10 cellular contexts compared by ENCODE assay signal in the genomic region with DNA sequence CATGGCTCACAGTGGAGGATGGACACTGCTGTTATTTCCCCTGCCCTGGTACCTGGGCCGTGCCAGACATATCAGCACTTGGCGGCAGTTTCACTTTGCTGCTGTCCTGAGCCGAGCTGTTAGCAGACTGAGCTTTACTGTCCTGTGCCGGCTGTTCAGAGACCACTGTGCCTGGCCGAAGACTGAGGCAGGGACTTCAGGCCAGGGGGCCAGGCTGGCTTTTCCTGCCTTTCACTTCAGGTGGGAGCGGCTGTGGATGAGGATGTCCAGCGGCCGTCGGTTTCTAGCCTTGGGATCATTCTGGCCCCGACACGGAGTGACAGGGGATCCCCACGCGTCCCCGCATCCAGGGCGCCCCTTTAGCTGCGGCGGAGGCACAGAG. TPM values are rescaled to one million over a fixed set of nuclear protein-coding genes. Genes with fewer than 3 reads are reported as not detected.
DNase-seq lines count a peak whose midpoint lies in the region; ATAC-seq, FAIRE-seq and TF ChIP-seq lines count a peak whose summit lies in the region.
"Had no signal": no experiment of that assay in that cellular context is flagged by ENCODE, and none has a peak within 500 bp of the region (broad histone marks: within the 10 kb centered on the region; RNA-seq: fewer than 3 reads in every experiment).

No MANE protein-coding gene starts in this region.

- no peak for DNase-seq in activated CD4-positive, CD25-positive, alpha-beta regulatory T cell (lab: John Stamatoyannopoulos, UW)
- no peak for DNase-seq in astrocyte (ENCODE audit: low read depth)
- no peak for DNase-seq in HuH-7.5 (ENCODE audit: low spot score)
- no peak for DNase-seq in NCI-H1436 (lab: John Stamatoyannopoulos, UW)
- DNase-seq: T1000 had no signal

- H3K27ac Mint-ChIP-seq in astrocyte (ENCODE audit: unreplicated experiment): no peak overlapping the region

- H3K27me3 ChIP-seq in astrocyte (ENCODE audit: insufficient read depth, low read length): no peaks in the 10 kb centered on the region
- peaks cover 0 to 5% (median 1%) of the 10 kb centered on the region in 4 donors for H3K27me3 ChIP-seq in liver (ENCODE audit: control insufficient read depth in 4 of 4, insufficient read depth in 4 of 4, low read length in 3 of 4)
- H3K27me3 ChIP-seq in subcutaneous abdominal adipose tissue (ENCODE audit: control insufficient read depth in 5 of 5, insufficient read depth in 4 of 5, low read length in 5 of 5): no peaks in the 10 kb centered on the region

- peaks cover 34% of the 10 kb centered on the region for H3K4me1 Mint-ChIP-seq in astrocyte (ENCODE audit: low read depth, unreplicated experiment)

- H3K9ac ChIP-seq in astrocyte (ENCODE audit: low read length): peak overlapping the region; percentile 85
- no peak overlapping the region for H3K9ac ChIP-seq in liver (ENCODE audit: low read depth in 1 of 2, low read length in 2 of 2)
- peak overlapping the region in 4 of 5 donors; percentile 23 to 69 (median 66) for H3K9ac ChIP-seq in subcutaneous abdominal adipose tissue (ENCODE audit: low read length in 5 of 5)

- peak overlapping the region; percentile 91 for H3K4me3 Mint-ChIP-seq in astrocyte (ENCODE audit: unreplicated experiment)

- H2AFZ ChIP-seq in astrocyte (ENCODE audit: low read depth, low read length): peak overlapping the region; percentile 80

- TF ChIP-seq CTCF in astrocyte (IDR thresholded peaks at IDR 0.05; ENCODE audit: insufficient read depth, low read depth, low read length) (no peak), liver (IDR thresholded peaks at IDR 0.05; ENCODE audit: low read depth, low read length, missing input control) (no peak)

- H3K27ac ChIP-seq in astrocyte (ENCODE audit: low read depth, low read length) (peak overlapping the region; percentile 21), liver (ENCODE audit: low read depth in 1 of 2, low read length in 2 of 2) (no peak overlapping the region), subcutaneous abdominal adipose tissue (ENCODE audit: low read depth, low read length) (peak overlapping the region; percentile 46)

- 20% methylated on average over 17 of the region's 17 CpGs for WGBS in liver

- H3K4me1 ChIP-seq in astrocyte (ENCODE audit: insufficient read depth, low read length) (peaks cover 22% of the 10 kb centered on the region), liver (ENCODE audit: control insufficient read depth in 4 of 4, insufficient read depth in 4 of 4, low read length in 3 of 4) (peaks cover 4 to 24% (median 10%) of the 10 kb centered on the region in 4 donors), subcutaneous abdominal adipose tissue (ENCODE audit: control insufficient read depth in 5 of 5, insufficient read depth in 5 of 5, low read length in 5 of 5) (peaks cover 5 to 52% (median 47%) of the 10 kb centered on the region in 5 donors)

- peaks cover 56% of the 10 kb centered on the region for H3K79me2 ChIP-seq in astrocyte (ENCODE audit: insufficient read depth, low read length)

- H4K20me1 ChIP-seq in astrocyte (ENCODE audit: insufficient read depth, low read length): peaks cover 30% of the 10 kb centered on the region

- no peaks in the 10 kb centered on the region for H3K9me3 ChIP-seq in astrocyte (ENCODE audit: insufficient read depth, low read depth, low read length)
- no peaks in the 10 kb centered on the region for H3K9me3 ChIP-seq in liver (ENCODE audit: control insufficient read depth in 4 of 4, low read length in 3 of 4)
- H3K9me3 ChIP-seq in subcutaneous abdominal adipose tissue (ENCODE audit: control insufficient read depth in 5 of 5, low read length in 5 of 5): no peaks in the 10 kb centered on the region

- peak; percentile 19 to 22 for ATAC-seq in activated CD4-positive, CD25-positive, alpha-beta regulatory T cell treated with anti-CD3 and anti-CD28 coated beads, Interleukin-2, amount 50 U/mL, for 24 hours
- no peak for ATAC-seq in GM21825 (IDR thresholded peaks at IDR 0.05; ENCODE audit: unreplicated experiment)

- TF ChIP-seq RAD21 in liver (IDR thresholded peaks at IDR 0.05): no peak

- no peaks in the 10 kb centered on the region for H3K36me3 ChIP-seq in astrocyte (ENCODE audit: insufficient read depth, low read length)
- no peaks in the 10 kb centered on the region for H3K36me3 ChIP-seq in liver (ENCODE audit: control insufficient read depth in 4 of 4, insufficient read depth in 3 of 4, low read depth in 1 of 4, low read length in 3 of 4)
- H3K36me3 ChIP-seq in subcutaneous abdominal adipose tissue (ENCODE audit: control insufficient read depth in 5 of 5, insufficient read depth in 5 of 5, low read length in 5 of 5): peaks cover 0 to 2% (median 0%) of the 10 kb centered on the region in 5 donors

- H3K27me3 Mint-ChIP-seq in astrocyte (ENCODE audit: low read depth, unreplicated experiment): peaks cover 24% of the 10 kb centered on the region

- H3K9me3 Mint-ChIP-seq in astrocyte (ENCODE audit: unreplicated experiment): peaks cover 9% of the 10 kb centered on the region

- H3K36me3 Mint-ChIP-seq in astrocyte (ENCODE audit: low read depth, unreplicated experiment): peaks cover 20% of the 10 kb centered on the region

- no peak for FAIRE-seq in astrocyte (lab: Jason Lieb, UNC)

- peak overlapping the region; percentile 89 for H3K4me2 ChIP-seq in astrocyte (ENCODE audit: low read length)

- H3K4me3 ChIP-seq in astrocyte (ENCODE audit: insufficient read depth, low read depth, low read length) (peak overlapping the region; percentile 78), liver (ENCODE audit: low read depth in 1 of 3, low read length in 3 of 3) (peak overlapping the region in 2 of 3 donors; percentile 37 to 63), subcutaneous abdominal adipose tissue (ENCODE audit: low read depth in 1 of 5, low read length in 5 of 5) (peak overlapping the region; percentile 74 to 91 (median 81))

TF ChIP-seq in liver, 16 proteins besides CTCF, POLR2A, EP300 and RAD21:
- TF ChIP-seq FOXA1 (IDR thresholded peaks at IDR 0.05) (no peak), FOXA2 (IDR thresholded peaks at IDR 0.05) (no peak), SP1 (IDR thresholded peaks at IDR 0.05) (no peak), TAF1 (conservative IDR thresholded peaks at IDR 0.05) (no peak), HNF4A (conservative IDR thresholded peaks at IDR 0.05) (no peak), YY1 (IDR thresholded peaks at IDR 0.05) (no peak), NR2F2 (IDR thresholded peaks at IDR 0.05) (no peak), HNF4G (IDR thresholded peaks at IDR 0.05) (no peak), GABPA (IDR thresholded peaks at IDR 0.05 in 1 of 2, conservative IDR thresholded peaks at IDR 0.05 in 1 of 2) (no peak), RXRA (IDR thresholded peaks at IDR 0.05) (no peak), EGR1 (IDR thresholded peaks at IDR 0.05; ENCODE audit: low read depth in 2 of 2) (no peak), JUND (IDR thresholded peaks at IDR 0.05) (no peak)
- TF ChIP-seq, protein P1, sequence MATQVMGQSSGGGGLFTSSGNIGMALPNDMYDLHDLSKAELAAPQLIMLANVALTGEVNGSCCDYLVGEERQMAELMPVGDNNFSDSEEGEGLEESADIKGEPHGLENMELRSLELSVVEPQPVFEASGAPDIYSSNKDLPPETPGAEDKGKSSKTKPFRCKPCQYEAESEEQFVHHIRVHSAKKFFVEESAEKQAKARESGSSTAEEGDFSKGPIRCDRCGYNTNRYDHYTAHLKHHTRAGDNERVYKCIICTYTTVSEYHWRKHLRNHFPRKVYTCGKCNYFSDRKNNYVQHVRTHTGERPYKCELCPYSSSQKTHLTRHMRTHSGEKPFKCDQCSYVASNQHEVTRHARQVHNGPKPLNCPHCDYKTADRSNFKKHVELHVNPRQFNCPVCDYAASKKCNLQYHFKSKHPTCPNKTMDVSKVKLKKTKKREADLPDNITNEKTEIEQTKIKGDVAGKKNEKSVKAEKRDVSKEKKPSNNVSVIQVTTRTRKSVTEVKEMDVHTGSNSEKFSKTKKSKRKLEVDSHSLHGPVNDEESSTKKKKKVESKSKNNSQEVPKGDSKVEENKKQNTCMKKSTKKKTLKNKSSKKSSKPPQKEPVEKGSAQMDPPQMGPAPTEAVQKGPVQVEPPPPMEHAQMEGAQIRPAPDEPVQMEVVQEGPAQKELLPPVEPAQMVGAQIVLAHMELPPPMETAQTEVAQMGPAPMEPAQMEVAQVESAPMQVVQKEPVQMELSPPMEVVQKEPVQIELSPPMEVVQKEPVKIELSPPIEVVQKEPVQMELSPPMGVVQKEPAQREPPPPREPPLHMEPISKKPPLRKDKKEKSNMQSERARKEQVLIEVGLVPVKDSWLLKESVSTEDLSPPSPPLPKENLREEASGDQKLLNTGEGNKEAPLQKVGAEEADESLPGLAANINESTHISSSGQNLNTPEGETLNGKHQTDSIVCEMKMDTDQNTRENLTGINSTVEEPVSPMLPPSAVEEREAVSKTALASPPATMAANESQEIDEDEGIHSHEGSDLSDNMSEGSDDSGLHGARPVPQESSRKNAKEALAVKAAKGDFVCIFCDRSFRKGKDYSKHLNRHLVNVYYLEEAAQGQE (IDR thresholded peaks at IDR 0.05): no peak
- TF ChIP-seq, protein P2, sequence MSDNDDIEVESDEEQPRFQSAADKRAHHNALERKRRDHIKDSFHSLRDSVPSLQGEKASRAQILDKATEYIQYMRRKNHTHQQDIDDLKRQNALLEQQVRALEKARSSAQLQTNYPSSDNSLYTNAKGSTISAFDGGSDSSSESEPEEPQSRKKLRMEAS (IDR thresholded peaks at IDR 0.05): no peak
- TF ChIP-seq, protein P3, sequence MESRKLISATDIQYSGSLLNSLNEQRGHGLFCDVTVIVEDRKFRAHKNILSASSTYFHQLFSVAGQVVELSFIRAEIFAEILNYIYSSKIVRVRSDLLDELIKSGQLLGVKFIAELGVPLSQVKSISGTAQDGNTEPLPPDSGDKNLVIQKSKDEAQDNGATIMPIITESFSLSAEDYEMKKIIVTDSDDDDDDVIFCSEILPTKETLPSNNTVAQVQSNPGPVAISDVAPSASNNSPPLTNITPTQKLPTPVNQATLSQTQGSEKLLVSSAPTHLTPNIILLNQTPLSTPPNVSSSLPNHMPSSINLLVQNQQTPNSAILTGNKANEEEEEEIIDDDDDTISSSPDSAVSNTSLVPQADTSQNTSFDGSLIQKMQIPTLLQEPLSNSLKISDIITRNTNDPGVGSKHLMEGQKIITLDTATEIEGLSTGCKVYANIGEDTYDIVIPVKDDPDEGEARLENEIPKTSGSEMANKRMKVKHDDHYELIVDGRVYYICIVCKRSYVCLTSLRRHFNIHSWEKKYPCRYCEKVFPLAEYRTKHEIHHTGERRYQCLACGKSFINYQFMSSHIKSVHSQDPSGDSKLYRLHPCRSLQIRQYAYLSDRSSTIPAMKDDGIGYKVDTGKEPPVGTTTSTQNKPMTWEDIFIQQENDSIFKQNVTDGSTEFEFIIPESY (IDR thresholded peaks at IDR 0.05): no peak
- TF ChIP-seq, protein P4, sequence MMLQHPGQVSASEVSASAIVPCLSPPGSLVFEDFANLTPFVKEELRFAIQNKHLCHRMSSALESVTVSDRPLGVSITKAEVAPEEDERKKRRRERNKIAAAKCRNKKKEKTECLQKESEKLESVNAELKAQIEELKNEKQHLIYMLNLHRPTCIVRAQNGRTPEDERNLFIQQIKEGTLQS (IDR thresholded peaks at IDR 0.05): no peak

RNA-seq across cellular contexts. Expression of a gene that starts 1.0 kb away (rescaled TPM):
- total RNA-seq in astrocyte (21.1 and 36.6 TPM in 2 replicates), liver (1 to 10 TPM in 1 of 2 donors, under 1 TPM in 1; 0.51 to 1.8 TPM)
- polyA plus RNA-seq in liver: under 1 TPM; 0.22 to 0.26 TPM
- total RNA-seq: A172 had no signal

Comparison
In these comparisons a context has a peak if more than half of its experiments do, and no peak if none do; other contexts are left out.
1. H3K27ac ChIP-seq: peak in astrocyte (single experiment) and subcutaneous abdominal adipose tissue (single experiment); none in liver (0 of 2).
2. H3K9ac ChIP-seq: peak in astrocyte (single experiment) and subcutaneous abdominal adipose tissue (4 of 5); none in liver (0 of 2).
3. Peak in every context shown above with its lines, with median percentiles within 50 percentile points of each other: H3K4me3 ChIP-seq.